ENCODE assay signal across 1 cellular context in the genomic region with DNA sequence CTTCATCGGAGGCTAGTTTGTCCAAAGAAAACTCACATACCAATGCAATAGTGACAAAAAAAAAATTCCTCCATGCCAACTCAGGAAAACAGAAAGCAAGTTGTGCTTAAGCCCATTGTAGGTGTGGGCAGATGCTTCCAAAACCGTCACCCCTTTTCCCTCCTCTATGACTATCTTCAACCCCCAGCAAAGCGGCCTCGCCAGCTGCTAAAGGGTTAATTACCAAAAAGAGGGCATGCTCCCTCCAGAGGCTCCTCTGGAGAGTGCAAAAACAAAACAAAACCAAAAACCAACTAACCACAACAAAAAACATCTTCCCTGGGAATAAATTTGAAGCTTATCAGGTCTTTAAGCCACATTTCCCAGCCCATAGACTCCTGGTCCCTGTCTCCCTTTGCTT.
TF ChIP-seq lines count a peak whose summit lies in the region.

No MANE protein-coding gene starts in this region.

TF ChIP-seq in WTC11, 78 proteins besides CTCF, POLR2A, EP300 and RAD21 (continued from another document):
- no peak for TF ChIP-seq FOXP1 (CRISPR knock-in tag; IDR thresholded peaks at IDR 0.05; ENCODE audit: borderline replicate concordance)
